In the genomic region with DNA sequence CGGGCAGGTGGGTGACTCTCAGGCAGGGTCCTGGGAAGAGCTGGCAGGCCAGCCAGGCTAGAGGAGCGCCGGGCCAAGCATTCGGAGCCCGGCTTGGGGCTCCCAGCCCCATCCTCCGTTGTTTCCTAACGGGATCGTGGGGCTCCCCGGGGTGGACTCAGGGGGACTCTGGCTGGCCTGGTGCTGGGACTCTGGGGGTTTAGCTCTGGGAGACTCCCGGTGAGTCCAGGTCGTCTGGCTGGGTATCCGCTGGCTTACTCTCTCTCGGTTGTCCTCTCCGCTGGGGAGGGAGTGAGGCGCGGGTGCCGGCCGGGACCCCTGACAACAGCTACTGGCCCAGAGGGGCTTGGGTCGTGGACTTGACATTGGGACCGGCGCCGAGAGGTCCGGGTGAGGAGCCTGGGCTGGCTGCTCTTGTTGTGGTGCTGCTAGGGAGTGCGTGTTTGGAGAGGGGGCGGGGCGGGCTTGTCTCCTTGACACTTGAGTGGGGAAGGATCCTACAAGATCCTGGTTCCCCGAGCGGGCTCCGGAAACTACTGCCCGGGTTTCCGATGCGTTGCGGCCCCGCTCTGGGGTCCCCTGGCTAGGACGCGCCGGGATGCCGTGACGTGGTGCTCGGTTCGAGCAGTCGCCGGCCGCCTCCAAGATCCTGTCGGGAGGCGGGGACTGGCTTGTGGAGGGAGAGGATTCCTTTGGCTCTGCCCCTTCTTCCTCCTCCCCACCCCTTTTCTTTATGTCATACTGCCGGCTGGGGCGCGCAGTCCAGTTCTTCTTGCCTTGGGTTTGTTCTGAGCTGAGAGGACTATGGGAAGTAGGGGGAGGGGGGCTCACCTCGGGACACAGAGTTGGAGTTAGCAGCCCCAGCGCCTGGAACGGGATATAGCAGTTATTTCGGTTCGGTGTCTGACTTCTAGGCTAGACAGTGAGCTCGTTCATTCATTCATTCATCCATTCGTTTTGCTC, we compare ENCODE assay signal across 8 cellular contexts. TPM values are rescaled to one million over a fixed set of nuclear protein-coding genes. Genes with fewer than 3 reads are reported as not detected.
DNase-seq lines count a peak whose midpoint lies in the region; ATAC-seq and TF ChIP-seq lines count a peak whose summit lies in the region.

No MANE protein-coding gene starts in this region.

- DNase-seq in GDM1 (lab: John Stamatoyannopoulos, UW): peak; percentile 48
- peak; percentile 92 for DNase-seq in HFFc6
- DNase-seq in NCI-H1092 treated with DMSO at 0.1 percent for 48 hours (lab: John Stamatoyannopoulos, UW): peak; percentile 55
- peak; percentile 37 for DNase-seq in T follicular helper cell (ENCODE audit: low read depth)
- DNase-seq in amniotic epithelial cell (ENCODE audit: low read depth): peak; percentile 88
- peak; percentile 66 to 81 for DNase-seq in heart right ventricle
- DNase-seq in pons (ENCODE audit: low spot score): peak; percentile 59
- DNase-seq in type B pancreatic cell (ENCODE audit: extremely low spot score, unreplicated experiment): peak; percentile 81

- peak overlapping the region; percentile 93 for H3K4me3 Mint-ChIP-seq in HFFc6
- peak overlapping the region; percentile 99 for H3K4me3 Mint-ChIP-seq in type B pancreatic cell

- peaks cover 31% of the 10 kb centered on the region; the same call in 1 of the 2 replicates for H3K36me3 Mint-ChIP-seq in HFFc6 (ENCODE audit: low read depth)
- peaks cover 23% of the 10 kb centered on the region for H3K36me3 Mint-ChIP-seq in type B pancreatic cell

- WGBS in heart right ventricle, 2 donors: 0% methylated on average over 56 of the region's 56 CpGs

- intact Hi-C loops in heart right ventricle (cut with DNase I): loop anchor here in 4 of 10 donors (2.0 to 10.0 kb wide), 4 partner anchors 61 to 241 kb away; partner anchors contain the start of genes GVQW3 (in 3 of the 4), THAP12 (in 3 of the 4) and WNT11 (in 1 of the 4)

- H3K27ac Mint-ChIP-seq in HFFc6 (peak overlapping the region; percentile 96), type B pancreatic cell (peak overlapping the region; percentile 99)

- ATAC-seq in heart right ventricle: peak; percentile 63 to 84 (median 74)

- peak overlapping the region; percentile 74 to 99 (median 97) for H3K4me3 ChIP-seq in heart right ventricle

- peaks cover 22% of the 10 kb centered on the region for H3K4me1 Mint-ChIP-seq in HFFc6 (ENCODE audit: low read depth)
- peaks cover 15% of the 10 kb centered on the region for H3K4me1 Mint-ChIP-seq in type B pancreatic cell (ENCODE audit: unreplicated experiment)

- peaks cover 0 to 45% (median 11%) of the 10 kb centered on the region in 9 donors for H3K36me3 ChIP-seq in heart right ventricle

- H3K27me3 ChIP-seq in heart right ventricle: no peaks in the 10 kb centered on the region

- no peaks in the 10 kb centered on the region for H3K9me3 Mint-ChIP-seq in HFFc6
- no peaks in the 10 kb centered on the region for H3K9me3 Mint-ChIP-seq in type B pancreatic cell

- peaks cover 0 to 35% (median 22%) of the 10 kb centered on the region in 9 donors for H3K4me1 ChIP-seq in heart right ventricle

- H3K27me3 Mint-ChIP-seq in HFFc6 (ENCODE audit: insufficient read depth) (no peaks in the 10 kb centered on the region; the same call in 1 of the 2 replicates), type B pancreatic cell (no peaks in the 10 kb centered on the region)

- TF ChIP-seq CTCF in HFFc6 (IDR thresholded peaks at IDR 0.05) (peak; percentile 28), heart right ventricle (IDR thresholded peaks at IDR 0.05) (peak in 4 of 9 donors; percentile 10 to 33 (median 16)), type B pancreatic cell (conservative IDR thresholded peaks at IDR 0.05) (peak; percentile 60)

- no peaks in the 10 kb centered on the region for H3K9me3 ChIP-seq in heart right ventricle

- peak overlapping the region; percentile 33 to 98 (median 92) for H3K27ac ChIP-seq in heart right ventricle

RNA-seq across cellular contexts. Expression of gene EMSY, which starts 0.6 kb away (rescaled TPM):
- total RNA-seq in HFFc6 (2021; fragmentation: NEBNext Ultra II Directional; extraction: Animal tissue kit (Norgen Biotek cat#: 25700)): 10 to 100 TPM; 12.3 to 17.5 (median 15.2) TPM
- total RNA-seq in heart right ventricle: 10 to 100 TPM; 14.2 to 23.4 (median 18.1) TPM
- polyA plus RNA-seq in heart right ventricle: 1 to 10 TPM; 5.9 to 9.7 TPM
- total RNA-seq in type B pancreatic cell (ENCODE audit: low replicate concordance): 20.1 and 32.3 TPM in 2 replicates

Comparison
In these comparisons a context has a peak if more than half of its experiments do, and no peak if none do; other contexts are left out.
1. Peak in every context shown above with its lines: DNase-seq, ATAC-seq, H3K4me3 ChIP-seq and H3K27ac ChIP-seq.
2. DNase-seq: peak in every context shown above with its lines; median percentile 92 in HFFc6; 88 in amniotic epithelial cell; 81 in type B pancreatic cell; 74 in heart right ventricle; 59 in pons; 55 in NCI-H1092 treated with DMSO at 0.1 percent for 48 hours; 48 in GDM1; 37 in T follicular helper cell.